ENCODE assay signal across 29 cellular contexts in the genomic region with DNA sequence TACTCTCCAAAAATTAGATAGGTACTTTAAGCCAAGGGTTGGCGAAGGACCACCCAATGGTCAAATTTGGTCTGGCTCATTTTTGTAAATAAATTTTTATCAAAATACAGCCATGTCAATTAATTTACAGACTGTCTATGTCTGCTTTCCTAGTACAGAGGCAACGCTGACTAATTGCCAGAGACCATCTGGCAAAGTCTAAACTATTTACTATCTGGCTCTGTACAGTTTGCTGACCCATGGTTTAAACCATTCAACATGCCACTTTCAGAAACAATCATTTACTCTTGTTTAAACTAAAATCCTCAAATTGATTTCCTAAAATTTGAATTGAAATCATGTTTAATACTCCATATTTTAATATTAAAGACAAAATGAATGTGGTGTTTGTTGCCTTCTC. TPM values are rescaled to one million over a fixed set of nuclear protein-coding genes. Genes with fewer than 3 reads are reported as not detected.
A peak's percentile ranks its signal among the peaks of the same experiment; 100 is the strongest.
DNase-seq lines count a peak whose midpoint lies in the region; ATAC-seq and TF ChIP-seq lines count a peak whose summit lies in the region.
"Had no signal": no experiment of that assay in that cellular context is flagged by ENCODE, and none has a peak within 500 bp of the region (broad histone marks: within the 10 kb centered on the region; RNA-seq: fewer than 3 reads in every experiment).

No MANE protein-coding gene starts in this region.

- H3K4me3 ChIP-seq in left ventricle myocardium inferior (no peak overlapping the region), foreskin fibroblast (ENCODE audit: low read depth in 1 of 2, low read length in 2 of 2) (no peak overlapping the region), body of pancreas (no peak overlapping the region)
- H3K4me3 ChIP-seq: cardiac muscle cell, gastrocnemius medialis, ovary, SK-N-MC, thoracic aorta had no signal

- H3K9me3 Mint-ChIP-seq in stimulated activated effector memory CD8-positive, alpha-beta T cell treated with anti-CD3 and anti-CD28 coated beads, Interleukin-12 subunit alpha, Interleukin-12 subunit beta, amount 100 ng/mL, for 72 hours = no peaks in the 10 kb centered on the region
- H3K9me3 Mint-ChIP-seq: activated B cell treated with CpG ODN at 0.5 μM for 24 hours; CD4-positive, CD25-positive, alpha-beta regulatory T cell; endodermal cell; stimulated activated naive CD8-positive, alpha-beta T cell treated with anti-CD3 and anti-CD28 coated beads, Interleukin-15, Interleukin-2, amounts not matched to agents 100 ng/mL and 50 ng/mL, for 24 hours had no signal

- no peak overlapping the region for H3K4me3 Mint-ChIP-seq in stimulated activated effector memory CD8-positive, alpha-beta T cell treated with anti-CD3 and anti-CD28 coated beads, Interleukin-12 subunit alpha, Interleukin-12 subunit beta, amount 100 ng/mL, for 72 hours
- H3K4me3 Mint-ChIP-seq: activated B cell treated with CpG ODN at 0.5 μM for 24 hours; activated naive CD8-positive, alpha-beta T cell treated with anti-CD3 and anti-CD28 coated beads for 36 hours; activated T-cell treated with anti-CD3 and anti-CD28 coated beads, Interleukin-2, amount 50 U/mL, for 24 hours; CD4-positive, CD25-positive, alpha-beta regulatory T cell; endodermal cell; stimulated activated naive CD8-positive, alpha-beta T cell treated with anti-CD3 and anti-CD28 coated beads, Interleukin-15, Interleukin-2, amounts not matched to agents 100 ng/mL and 50 ng/mL, for 24 hours had no signal

- H3K36me3 ChIP-seq in left ventricle myocardium inferior (peaks cover 25% of the 10 kb centered on the region), body of pancreas (replicated peaks in 1 of 2; ENCODE audit: insufficient read depth in 1 of 2, low read depth in 2 of 2) (no peaks in the 10 kb centered on the region)
- H3K36me3 ChIP-seq: cardiac muscle cell, gastrocnemius medialis, ovary, thoracic aorta had no signal

- H3K27me3 ChIP-seq in left ventricle myocardium inferior (ENCODE audit: low read depth) (no peaks in the 10 kb centered on the region), body of pancreas (no peaks in the 10 kb centered on the region)
- H3K27me3 ChIP-seq: cardiac muscle cell, gastrocnemius medialis, ovary had no signal

- H3K4me1 Mint-ChIP-seq in stimulated activated effector memory CD8-positive, alpha-beta T cell treated with anti-CD3 and anti-CD28 coated beads, Interleukin-12 subunit alpha, Interleukin-12 subunit beta, amount 100 ng/mL, for 72 hours = peaks cover 54% of the 10 kb centered on the region

- H3K9me3 ChIP-seq in left ventricle myocardium inferior (replicated peaks) (no peaks in the 10 kb centered on the region), body of pancreas (no peaks in the 10 kb centered on the region)
- H3K9me3 ChIP-seq: gastrocnemius medialis, ovary, thoracic aorta had no signal

- intact Hi-C loops in left ventricle myocardium inferior (cut with micrococcal nuclease) = no loop called here
- intact Hi-C loops in Right ventricle myocardium inferior (cut with DNase I) = no loop called here
- intact Hi-C loops in body of pancreas (cut with DNase I) = no loop called here

- peak overlapping the region; percentile 75 for H3K27ac Mint-ChIP-seq in stimulated activated effector memory CD8-positive, alpha-beta T cell treated with anti-CD3 and anti-CD28 coated beads, Interleukin-12 subunit alpha, Interleukin-12 subunit beta, amount 100 ng/mL, for 72 hours
- H3K27ac Mint-ChIP-seq: activated B cell treated with CpG ODN at 0.5 μM for 24 hours; activated naive CD8-positive, alpha-beta T cell treated with anti-CD3 and anti-CD28 coated beads for 36 hours; endodermal cell had no signal

- TF ChIP-seq POLR2A in body of pancreas (IDR thresholded peaks at IDR 0.05) = no peak

- no peak for ATAC-seq in Right ventricle myocardium inferior
- ATAC-seq in stimulated activated effector memory CD8-positive, alpha-beta T cell treated with anti-CD3 and anti-CD28 coated beads, Interleukin-12 subunit alpha, Interleukin-12 subunit beta, amount 100 ng/mL, for 72 hours = no peak
- no peak for ATAC-seq in HG02970 (IDR thresholded peaks at IDR 0.05; ENCODE audit: low FRiP score, unreplicated experiment)
- no peak for ATAC-seq in body of pancreas
- ATAC-seq: esophagus mucosa, gastrocnemius medialis had no signal

- DNase-seq in left ventricle myocardium inferior (no peak), Right ventricle myocardium inferior (ENCODE audit: missing footprints) (no peak), NCI-H69 (lab: John Stamatoyannopoulos, UW) (peak; percentile 55), foreskin fibroblast (peak; percentile 18 to 67), body of pancreas (no peak), ecto neural progenitor cell (ENCODE audit: low spot score) (no peak)
- DNase-seq in stimulated activated effector memory CD8-positive, alpha-beta T cell treated with anti-CD3 and anti-CD28 coated beads, Interleukin-12 subunit alpha, Interleukin-12 subunit beta, amount 100 ng/mL, for 72 hours (ENCODE audit: low spot score in 2 of 2) = no peak
- DNase-seq: activated B cell treated with CpG ODN at 0.5 μM for 24 hours; activated CD4-positive, alpha-beta T cell treated with anti-CD3 and anti-CD28 coated beads, Interleukin-2, amount 50 U/mL, for 1 hour; activated effector memory CD4-positive, alpha-beta T cell treated with anti-CD3 and anti-CD28 coated beads, Interleukin-2, amount 50 U/mL, for 16 hours; activated naive CD8-positive, alpha-beta T cell treated with anti-CD3 and anti-CD28 coated beads for 36 hours; activated T-cell treated with anti-CD3 and anti-CD28 coated beads, Interleukin-2, amount 50 U/mL, for 24 hours; aorta; CD4-positive, CD25-positive, alpha-beta regulatory T cell; endodermal cell; gastrocnemius medialis; kidney glomerular epithelial cell; NCI-H1417 treated with DMSO at 0.1 percent for 48 hours; NK-92 treated with Interleukin-12 subunit alpha and Interleukin-12 subunit beta, amount 100 ng/mL, for 24 hours; ovary; stimulated activated CD4-positive, alpha-beta T cell treated with anti-CD3 and anti-CD28 coated beads, Interleukin-1b, Interleukin-23, amount 100 ng/mL, for 48 hours had no signal

- H3K4me1 ChIP-seq in left ventricle myocardium inferior (peaks cover 84% of the 10 kb centered on the region), body of pancreas (peaks cover 9% of the 10 kb centered on the region)

- H3K36me3 Mint-ChIP-seq in stimulated activated effector memory CD8-positive, alpha-beta T cell treated with anti-CD3 and anti-CD28 coated beads, Interleukin-12 subunit alpha, Interleukin-12 subunit beta, amount 100 ng/mL, for 72 hours = peaks cover 96% of the 10 kb centered on the region

- H3K27ac ChIP-seq in left ventricle myocardium inferior (replicated peaks) = peak overlapping the region; percentile 77
- H3K27ac ChIP-seq in body of pancreas = no peak overlapping the region
- H3K27ac ChIP-seq: cardiac muscle cell, gastrocnemius medialis, HL-60, KMS-11, ovary, SK-N-MC, thoracic aorta had no signal

- TF ChIP-seq CTCF in left ventricle myocardium inferior (IDR thresholded peaks at IDR 0.05; ENCODE audit: borderline replicate concordance) (no peak), foreskin fibroblast (IDR thresholded peaks at IDR 0.05; ENCODE audit: low read depth, low read length) (no peak), body of pancreas (IDR thresholded peaks at IDR 0.05) (no peak)

- WGBS in body of pancreas, 2 donors = 70 to 73% methylated on average over 2 of the region's 2 CpGs

RNA-seq across cellular contexts. Expression of gene CBLB, which starts 25.9 kb away (rescaled TPM):
- 46.7 TPM for total RNA-seq in left ventricle myocardium inferior
- total RNA-seq in Right ventricle myocardium inferior = 54.6 TPM
- total RNA-seq in body of pancreas = 10 to 100 TPM; 31.1 to 40.5 TPM

Comparison
In these comparisons a context has a peak if more than half of its experiments do, and no peak if none do; other contexts are left out.
1. DNase-seq: peak in NCI-H69 (single experiment) and foreskin fibroblast (2 of 2); none in left ventricle myocardium inferior (single experiment), Right ventricle myocardium inferior (single experiment), stimulated activated effector memory CD8-positive, alpha-beta T cell treated with anti-CD3 and anti-CD28 coated beads, Interleukin-12 subunit alpha, Interleukin-12 subunit beta, amount 100 ng/mL, for 72 hours (0 of 2), body of pancreas (0 of 4) and ecto neural progenitor cell (single experiment).